Comparison of ENCODE assay signal across 38 cellular contexts in the genomic region with DNA sequence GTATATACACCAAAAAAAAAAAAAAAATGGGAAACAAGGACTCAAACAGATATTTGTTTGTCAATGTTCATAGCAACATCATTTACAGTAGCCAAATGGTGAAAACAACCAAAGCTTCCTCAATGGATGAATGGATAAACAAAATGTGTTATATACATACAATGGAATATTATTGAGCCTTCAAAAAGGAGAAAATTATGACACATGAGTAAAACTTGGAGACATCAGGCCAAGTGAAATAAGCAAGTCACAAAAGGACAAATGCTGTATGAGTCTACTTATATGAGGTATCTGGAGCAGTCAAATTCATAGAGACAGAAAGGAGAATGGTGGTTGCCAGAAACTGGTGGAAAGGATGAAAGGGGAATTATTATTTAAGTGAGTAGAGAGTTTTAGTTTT. TPM values are rescaled to one million over a fixed set of nuclear protein-coding genes. Genes with fewer than 3 reads are reported as not detected.
"Had no signal": no experiment of that assay in that cellular context is flagged by ENCODE, and none has a peak within 500 bp of the region (broad histone marks: within the 10 kb centered on the region; RNA-seq: fewer than 3 reads in every experiment).

No MANE protein-coding gene starts in this region.

- H3K27me3 ChIP-seq: MG63 had no signal

- H3K9me3 ChIP-seq: MG63 had no signal

- H3K4me3 ChIP-seq: MG63 had no signal

- H3K36me3 ChIP-seq: MG63 had no signal

- DNase-seq: Karpas-422, Kasumi-1, MG63, MM.1S, MV-4-11, NCI-H1048, NCI-H1092, NCI-H1092 treated with DMSO at 0.1 percent for 48 hours, NCI-H1105, NCI-H1105 treated with DMSO at 0.1 percent for 48 hours, NCI-H1417, NCI-H1417 treated with DMSO at 0.1 percent for 48 hours, NCI-H1436, NCI-H1436 treated with DMSO at 0.1 percent for 48 hours, NCI-H146, NCI-H1694, NCI-H1694 treated with DMSO at 0.1 percent for 48 hours, NCI-H187, NCI-H187 treated with DMSO at 0.1 percent for 48 hours, NCI-H1930, NCI-H2029, NCI-H2029 treated with DMSO at 0.1 percent for 48 hours, NCI-H2081, NCI-H2081 treated with DMSO at 0.1 percent for 48 hours, NCI-H2107, NCI-H2171, NCI-H2171 treated with DMSO at 0.1 percent for 48 hours, NCI-H2227 treated with DMSO at 0.1 percent for 48 hours, NCI-H226, NCI-H345, NCI-H446, NCI-H446 treated with DMSO at 0.1 percent for 48 hours, NCI-H510A, NCI-H510A treated with DMSO at 0.1 percent for 48 hours had no signal

RNA-seq across cellular contexts. Expression of a gene that starts 7.8 kb away (rescaled TPM):
- total RNA-seq: LHCN-M2, M059J, MCF 10A, NCI-H460 had no signal

RNA-seq across cellular contexts. Expression of a gene that starts 34.8 kb away (rescaled TPM):
- total RNA-seq: LHCN-M2, M059J, MCF 10A, NCI-H460 had no signal

RNA-seq across cellular contexts. Expression of a gene that starts 38.2 kb away (rescaled TPM):
- total RNA-seq: LHCN-M2, M059J, MCF 10A, NCI-H460 had no signal

RNA-seq across cellular contexts. Expression of a gene that starts 47.7 kb away (rescaled TPM):
- total RNA-seq: LHCN-M2, M059J, NCI-H460 had no signal
